Comparison of ENCODE assay signal across 8 cellular contexts in the genomic region with DNA sequence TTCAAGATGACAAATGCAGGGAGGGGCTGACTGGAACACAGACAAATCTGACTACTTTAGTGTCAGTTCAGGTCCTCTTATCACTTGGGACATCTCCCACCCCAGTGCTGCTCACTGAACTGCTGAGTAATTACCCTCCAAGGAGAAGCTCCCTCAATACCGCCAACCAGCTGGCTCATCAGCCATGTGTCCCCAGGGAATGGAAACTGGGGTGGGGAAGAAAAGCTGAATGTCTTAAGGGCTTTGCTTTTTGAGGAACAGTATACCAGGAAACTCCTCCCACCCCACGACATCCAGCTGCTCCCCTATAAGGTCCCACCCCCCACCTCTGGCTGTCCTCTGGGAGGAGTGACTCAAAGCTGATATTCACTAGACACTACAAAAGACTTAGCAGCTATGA. TPM values are rescaled to one million over a fixed set of nuclear protein-coding genes. Genes with fewer than 3 reads are reported as not detected.
DNase-seq lines count a peak whose midpoint lies in the region; ATAC-seq and TF ChIP-seq lines count a peak whose summit lies in the region.

No MANE protein-coding gene starts in this region.

- no peak for TF ChIP-seq CTCF in OCI-LY1 (IDR thresholded peaks at IDR 0.05; ENCODE audit: low read length)
- TF ChIP-seq CTCF in progenitor cell of endocrine pancreas (IDR thresholded peaks at IDR 0.05; ENCODE audit: unreplicated experiment), result no peak

- H3K36me3 ChIP-seq in OCI-LY1 (ENCODE audit: insufficient read depth, low read length), result no peaks in the 10 kb centered on the region; the same call in 1 of the 2 replicates

- no peaks in the 10 kb centered on the region for H3K27me3 Mint-ChIP-seq in progenitor cell of endocrine pancreas

- H3K36me3 Mint-ChIP-seq in progenitor cell of endocrine pancreas (ENCODE audit: insufficient read depth), result peaks cover 15% of the 10 kb centered on the region

- H3K27me3 ChIP-seq in OCI-LY1 (ENCODE audit: insufficient read depth, low read length), result no peaks in the 10 kb centered on the region

- no peaks in the 10 kb centered on the region for H3F3A ChIP-seq in OCI-LY1 (ENCODE audit: insufficient read depth, low read length)

- peak overlapping the region; percentile 100 for H3K4me3 Mint-ChIP-seq in progenitor cell of endocrine pancreas (ENCODE audit: low read depth)

- peak overlapping the region; percentile 24; the same call in 1 of the 2 replicates for H3K4me2 ChIP-seq in OCI-LY1 (ENCODE audit: low read length)

- H3K27ac ChIP-seq in OCI-LY1 (ENCODE audit: low read depth, low read length, poor library complexity, severe bottlenecking) (no peak overlapping the region), epithelial cell of prostate (peak overlapping the region; percentile 1)

- H3K9me2 ChIP-seq in OCI-LY1 (ENCODE audit: low read depth, low read length), result no peaks in the 10 kb centered on the region

- H3K79me2 ChIP-seq in OCI-LY1 (ENCODE audit: insufficient read depth, low read length), result no peaks in the 10 kb centered on the region

- no peak overlapping the region for H3K4me3 ChIP-seq in OCI-LY1 (ENCODE audit: low read depth, low read length, poor library complexity, severe bottlenecking)

- H3K4me1 Mint-ChIP-seq in progenitor cell of endocrine pancreas (ENCODE audit: low read depth), result peaks cover 20% of the 10 kb centered on the region

- no peaks in the 10 kb centered on the region for H3K9me3 Mint-ChIP-seq in progenitor cell of endocrine pancreas (ENCODE audit: low read depth)

- H3K4me1 ChIP-seq in OCI-LY1 (ENCODE audit: insufficient read depth, low read length, severe bottlenecking), result peaks cover 20% of the 10 kb centered on the region

- H4K20me1 ChIP-seq in OCI-LY1 (ENCODE audit: insufficient read depth, low read length), result no peaks in the 10 kb centered on the region

- DNase-seq in activated CD4-positive, alpha-beta T cell treated with anti-CD3 and anti-CD28 coated beads for 48 hours, result peak; percentile 19
- DNase-seq in activated CD4-positive, alpha-beta T cell treated with anti-CD3 and anti-CD28 coated beads, Interleukin-2, amount 50 U/mL, for 4 hours, result no peak
- DNase-seq in epithelial cell of prostate (ENCODE audit: low read depth, low spot score) (no peak), progenitor cell of endocrine pancreas (ENCODE audit: low spot score, unreplicated experiment) (no peak), NCI-H146 treated with DMSO at 0.1 percent for 48 hours (lab: John Stamatoyannopoulos, UW; ENCODE audit: unreplicated experiment) (no peak)

- no peak for ATAC-seq in GM19395 (IDR thresholded peaks at IDR 0.05; ENCODE audit: unreplicated experiment)
- no peak for ATAC-seq in HG03354 (IDR thresholded peaks at IDR 0.05; ENCODE audit: poor library complexity, severe bottlenecking, unreplicated experiment)

- H2AFZ ChIP-seq in OCI-LY1 (ENCODE audit: low read length), result no peak overlapping the region

- H3K9ac ChIP-seq in OCI-LY1 (ENCODE audit: low read length), result no peak overlapping the region

- H3K27ac Mint-ChIP-seq in progenitor cell of endocrine pancreas, result peak overlapping the region; percentile 62

- H3K9me3 ChIP-seq in OCI-LY1 (ENCODE audit: low read length), result no peaks in the 10 kb centered on the region

RNA-seq across cellular contexts. Expression of a gene that starts 2.0 kb away (rescaled TPM):
- 12.0 and 12.4 TPM in 2 replicates for total RNA-seq in progenitor cell of endocrine pancreas

RNA-seq across cellular contexts. Expression of a gene that starts 30.1 kb away (rescaled TPM):
- total RNA-seq in progenitor cell of endocrine pancreas, result 3.8 and 4.4 TPM in 2 replicates
